25 cellular contexts compared by ENCODE assay signal in the genomic region with DNA sequence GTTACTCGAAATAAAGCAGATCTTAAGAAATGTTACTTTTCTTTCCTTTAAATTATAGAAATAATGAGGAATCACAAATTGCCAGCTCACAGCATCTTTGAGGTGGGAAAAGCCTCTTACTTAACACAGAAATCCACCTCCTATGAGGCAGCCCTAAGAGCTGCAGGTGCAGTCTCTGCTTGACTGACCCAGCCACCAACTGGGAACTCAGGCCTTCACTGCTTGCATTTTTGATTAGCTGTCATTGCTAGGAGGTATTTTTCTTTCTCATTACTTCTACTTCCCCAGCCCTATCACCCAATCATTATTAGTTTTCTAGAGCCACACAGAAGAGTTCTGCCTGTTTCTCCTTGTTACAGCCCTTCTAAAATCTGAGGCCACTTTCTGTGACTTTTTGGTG.
"Had no signal": no experiment of that assay in that cellular context is flagged by ENCODE, and none has a peak within 500 bp of the region (broad histone marks: within the 10 kb centered on the region; RNA-seq: fewer than 3 reads in every experiment).

No MANE protein-coding gene starts in this region.

- H3K9me3 ChIP-seq: right atrium auricular region, transverse colon had no signal

- H3K27ac ChIP-seq: coronary artery, right atrium auricular region, spleen, transverse colon had no signal

- FAIRE-seq: urothelium cell line had no signal

- H3K36me3 ChIP-seq: heart right ventricle, right atrium auricular region, spleen, transverse colon had no signal

- H3K27me3 ChIP-seq: heart right ventricle, right atrium auricular region, spleen, transverse colon had no signal

- H3K4me3 Mint-ChIP-seq: activated CD4-positive, alpha-beta memory T cell treated with anti-CD3 and anti-CD28 coated beads for 36 hours; activated naive CD4-positive, alpha-beta T cell treated with anti-CD3 and anti-CD28 coated beads, Interleukin-2, amount 10 ng/mL, durations not matched to agents 7 days and 5 days; activated T-cell treated with anti-CD3 and anti-CD28 coated beads, Interleukin-2, amount 50 U/mL, for 72 hours; mesothelial cell of epicardium; natural killer cell; T-helper 17 cell had no signal

- H3K36me3 Mint-ChIP-seq: activated CD4-positive, alpha-beta memory T cell treated with anti-CD3 and anti-CD28 coated beads for 36 hours; activated naive CD4-positive, alpha-beta T cell treated with anti-CD3 and anti-CD28 coated beads, Interleukin-2, amount 10 ng/mL, durations not matched to agents 7 days and 5 days; mesothelial cell of epicardium; natural killer cell had no signal

- DNase-seq: activated CD4-positive, alpha-beta memory T cell treated with anti-CD3 and anti-CD28 coated beads for 36 hours; activated CD4-positive, alpha-beta T cell treated with anti-CD3 and anti-CD28 coated beads for 48 hours; activated CD4-positive, CD25-positive, alpha-beta regulatory T cell; activated effector memory CD4-positive, alpha-beta T cell treated with Interleukin-2 at 50 U/mL for 16 hours; activated naive CD4-positive, alpha-beta T cell treated with anti-CD3 and anti-CD28 coated beads, Interleukin-2, amount 10 ng/mL, durations not matched to agents 7 days and 5 days; activated T-cell treated with anti-CD3 and anti-CD28 coated beads, Interleukin-2, amount 50 U/mL, for 72 hours; cerebellar nuclear complex; effector CD4-positive, alpha-beta T cell; erythroblast; foreskin fibroblast; islet precursor cell; natural killer cell; spleen; stimulated activated CD4-positive, alpha-beta T cell treated with anti-CD3 and anti-CD28 coated beads, Interleukin-4, amount 100 ng/mL, for 1 hour; stimulated activated naive CD8-positive, alpha-beta T cell treated with anti-CD3 and anti-CD28 coated beads, Interleukin-15, Interleukin-2, amounts not matched to agents 100 U/mL and 50 U/mL, for 24 hours; T-helper 17 cell; transverse colon had no signal

- H3K4me1 Mint-ChIP-seq: activated naive CD4-positive, alpha-beta T cell treated with anti-CD3 and anti-CD28 coated beads, Interleukin-2, amount 10 ng/mL, durations not matched to agents 7 days and 5 days; mesothelial cell of epicardium; natural killer cell; T-helper 17 cell had no signal

- H3K27me3 Mint-ChIP-seq: activated CD4-positive, alpha-beta memory T cell treated with anti-CD3 and anti-CD28 coated beads for 36 hours; activated naive CD4-positive, alpha-beta T cell treated with anti-CD3 and anti-CD28 coated beads, Interleukin-2, amount 10 ng/mL, durations not matched to agents 7 days and 5 days; T-helper 17 cell had no signal

- H3K4me1 ChIP-seq: right atrium auricular region, transverse colon had no signal

- ATAC-seq: activated T-cell treated with anti-CD3 and anti-CD28 coated beads, Interleukin-2, amount 50 U/mL, for 72 hours; left lobe of liver; natural killer cell; stimulated activated naive CD8-positive, alpha-beta T cell treated with anti-CD3 and anti-CD28 coated beads, Interleukin-15, Interleukin-2, amounts not matched to agents 100 U/mL and 50 U/mL, for 24 hours; T-helper 17 cell had no signal

- H3K4me3 ChIP-seq: coronary artery, heart right ventricle, lung, right atrium auricular region, spleen, transverse colon had no signal

- H3K9me3 Mint-ChIP-seq: activated CD4-positive, alpha-beta memory T cell treated with anti-CD3 and anti-CD28 coated beads for 36 hours had no signal

- H3K27ac Mint-ChIP-seq: activated CD4-positive, alpha-beta memory T cell treated with anti-CD3 and anti-CD28 coated beads for 36 hours; activated naive CD4-positive, alpha-beta T cell treated with anti-CD3 and anti-CD28 coated beads, Interleukin-2, amount 10 ng/mL, durations not matched to agents 7 days and 5 days; activated T-cell treated with anti-CD3 and anti-CD28 coated beads, Interleukin-2, amount 50 U/mL, for 72 hours; mesothelial cell of epicardium; natural killer cell; progenitor cell of endocrine pancreas; T-helper 17 cell had no signal
